ENCODE assay signal across 9 cellular contexts in the genomic region with DNA sequence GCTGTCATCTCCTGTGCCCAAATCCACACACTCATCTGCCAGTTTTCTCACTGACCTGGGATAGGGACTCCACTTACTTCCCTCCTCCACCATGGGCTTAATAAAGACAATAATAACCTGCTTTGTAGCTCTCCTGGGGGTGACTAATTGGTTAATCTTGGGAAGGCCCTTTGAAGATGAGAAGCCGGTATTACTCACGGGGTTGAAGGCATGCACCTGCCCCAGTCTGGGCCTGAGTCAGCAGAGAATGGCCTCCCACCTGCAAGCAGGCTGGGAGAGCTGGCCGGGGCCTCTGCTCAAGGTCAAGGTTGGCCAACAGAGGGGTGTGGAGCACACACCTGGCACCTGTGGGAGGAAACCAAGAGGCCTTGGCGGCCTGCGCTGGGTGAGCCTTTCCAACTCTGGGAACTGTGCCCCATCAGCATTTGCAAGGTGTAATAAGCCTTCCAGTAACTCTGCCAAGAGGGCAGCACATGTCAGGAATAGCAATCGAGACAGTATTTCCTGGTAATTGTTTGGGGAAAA. TPM values are rescaled to one million over a fixed set of nuclear protein-coding genes. Genes with fewer than 3 reads are reported as not detected.
DNase-seq lines count a peak whose midpoint lies in the region; ATAC-seq, FAIRE-seq and TF ChIP-seq lines count a peak whose summit lies in the region.
"Had no signal": no experiment of that assay in that cellular context is flagged by ENCODE, and none has a peak within 500 bp of the region (broad histone marks: within the 10 kb centered on the region; RNA-seq: fewer than 3 reads in every experiment).

No MANE protein-coding gene starts in this region.

- no peak overlapping the region for H3K27ac Mint-ChIP-seq in activated naive CD8-positive, alpha-beta T cell treated with anti-CD3 and anti-CD28 coated beads, Interleukin-2, amount 50 U/mL, for 24 hours
- H3K27ac Mint-ChIP-seq in activated naive CD8-positive, alpha-beta T cell treated with anti-CD3 and anti-CD28 coated beads for 36 hours: no peak overlapping the region

- POLR2A ChIA-PET in Panc1 (lab: Charles Lee): no interaction called here

- no peaks in the 10 kb centered on the region for H3K36me3 ChIP-seq in Panc1 (ENCODE audit: control insufficient read depth, insufficient read depth, low read length)
- H3K36me3 ChIP-seq in kidney epithelial cell (ENCODE audit: control insufficient read depth, insufficient read depth, low read length): no peaks in the 10 kb centered on the region
- H3K36me3 ChIP-seq in tibial nerve: no peaks in the 10 kb centered on the region

- DNase-seq in activated naive CD8-positive, alpha-beta T cell treated with anti-CD3 and anti-CD28 coated beads, Interleukin-2, amount 50 U/mL, for 24 hours: peak; percentile 27
- DNase-seq in activated naive CD8-positive, alpha-beta T cell treated with anti-CD3 and anti-CD28 coated beads for 36 hours: no peak
- no peak for DNase-seq in Panc1 (ENCODE audit: low read depth, low spot score)
- DNase-seq in kidney epithelial cell (ENCODE audit: low read depth): peak; percentile 95
- DNase-seq in tibial nerve (ENCODE audit: low spot score in 2 of 2): no peak
- no peak for DNase-seq in H54 (ENCODE audit: insufficient read length, low spot score)
- no peak for DNase-seq in NOMO-1 treated with dmso at 0.1 percent for 144 hours (lab: John Stamatoyannopoulos, UW; ENCODE audit: unreplicated experiment)

- CTCF ChIA-PET in Panc1 (lab: Charles Lee): interaction anchor here (0.7 kb wide), 1 partner anchor 14 kb away, joined by 3 read pairs; no protein-coding TSS in a partner anchor

- no peak overlapping the region for H3K4me3 Mint-ChIP-seq in activated naive CD8-positive, alpha-beta T cell treated with anti-CD3 and anti-CD28 coated beads, Interleukin-2, amount 50 U/mL, for 24 hours
- H3K4me3 Mint-ChIP-seq in activated naive CD8-positive, alpha-beta T cell treated with anti-CD3 and anti-CD28 coated beads for 36 hours: no peak overlapping the region
- H3K4me3 Mint-ChIP-seq: brain had no signal

- peak overlapping the region; percentile 100 for H3K27ac ChIP-seq in Panc1 (ENCODE audit: low read length)
- H3K27ac ChIP-seq in tibial nerve: peak overlapping the region in 3 of 4 donors; percentile 61 to 69 (median 66)

- intact Hi-C loops in Panc1 (cut with micrococcal nuclease; ENCODE audit: unreplicated experiment): loop anchor here (5.0 to 10.0 kb wide), 2 partner anchors 205 to 467 kb away; partner anchors contain the start of gene IRF2BP2

- no peak for TF ChIP-seq EP300 in tibial nerve (IDR thresholded peaks at IDR 0.05)

- H3K9me3 Mint-ChIP-seq in activated naive CD8-positive, alpha-beta T cell treated with anti-CD3 and anti-CD28 coated beads, Interleukin-2, amount 50 U/mL, for 24 hours: no peaks in the 10 kb centered on the region
- H3K9me3 Mint-ChIP-seq in activated naive CD8-positive, alpha-beta T cell treated with anti-CD3 and anti-CD28 coated beads for 36 hours: no peaks in the 10 kb centered on the region
- H3K9me3 Mint-ChIP-seq: brain had no signal

- no peaks in the 10 kb centered on the region for H3K27me3 ChIP-seq in Panc1 (ENCODE audit: control insufficient read depth, insufficient read depth, low read length)
- H3K27me3 ChIP-seq in kidney epithelial cell (ENCODE audit: control insufficient read depth, insufficient read depth, low read length): no peaks in the 10 kb centered on the region
- H3K27me3 ChIP-seq in tibial nerve: no peaks in the 10 kb centered on the region

- TF ChIP-seq CTCF in Panc1 (IDR thresholded peaks at IDR 0.05) (no peak), kidney epithelial cell (IDR thresholded peaks at IDR 0.05; ENCODE audit: insufficient read depth, low read length, poor library complexity, severe bottlenecking) (no peak), tibial nerve (IDR thresholded peaks at IDR 0.05) (no peak)

- FAIRE-seq in H54 (lab: Jason Lieb, UNC): no peak

- H3K9me3 ChIP-seq in Panc1 (ENCODE audit: control insufficient read depth, insufficient read depth, low read depth, low read length) (no peaks in the 10 kb centered on the region), tibial nerve (no peaks in the 10 kb centered on the region)

- 68 to 77% methylated on average over 4 to 6 of the region's 6 CpGs for WGBS in tibial nerve, 2 donors

- H3K27me3 Mint-ChIP-seq in activated naive CD8-positive, alpha-beta T cell treated with anti-CD3 and anti-CD28 coated beads, Interleukin-2, amount 50 U/mL, for 24 hours: peaks cover 2% of the 10 kb centered on the region
- no peaks in the 10 kb centered on the region for H3K27me3 Mint-ChIP-seq in activated naive CD8-positive, alpha-beta T cell treated with anti-CD3 and anti-CD28 coated beads for 36 hours
- H3K27me3 Mint-ChIP-seq: brain had no signal

- no peak for ATAC-seq in activated naive CD8-positive, alpha-beta T cell treated with anti-CD3 and anti-CD28 coated beads, Interleukin-2, amount 50 U/mL, for 24 hours
- ATAC-seq in Panc1 (no peak), HG03175 (IDR thresholded peaks at IDR 0.05; ENCODE audit: unreplicated experiment) (no peak)

- H3K36me3 Mint-ChIP-seq in activated naive CD8-positive, alpha-beta T cell treated with anti-CD3 and anti-CD28 coated beads, Interleukin-2, amount 50 U/mL, for 24 hours (ENCODE audit: low read depth): no peaks in the 10 kb centered on the region
- H3K36me3 Mint-ChIP-seq in activated naive CD8-positive, alpha-beta T cell treated with anti-CD3 and anti-CD28 coated beads for 36 hours: no peaks in the 10 kb centered on the region
- H3K36me3 Mint-ChIP-seq: brain had no signal

- peaks cover 50% of the 10 kb centered on the region for H3K4me1 ChIP-seq in Panc1 (ENCODE audit: control insufficient read depth, insufficient read depth, low read length)
- peaks cover 0 to 90% (median 59%) of the 10 kb centered on the region in 4 donors for H3K4me1 ChIP-seq in tibial nerve

- H3K4me3 ChIP-seq in Panc1 (ENCODE audit: low read depth in 2 of 2, low read length in 2 of 2): no peak overlapping the region
- H3K4me3 ChIP-seq in kidney epithelial cell (ENCODE audit: low read depth, low read length): no peak overlapping the region
- H3K4me3 ChIP-seq in tibial nerve: no peak overlapping the region

- in situ Hi-C loops in Panc1 (cut with HindIII; ENCODE audit: low pct_unique_long_range_greater_than_20kb, low sequenced_read_pairs): loop anchor here (10.0 kb wide), 2 partner anchors 125 to 335 kb away; no protein-coding TSS in a partner anchor

- no TSS peak for BruUV-seq in Panc1 (replicated peaks; lab: Mats Ljungman, UMichigan)

- TF ChIP-seq POLR2A in tibial nerve (IDR thresholded peaks at IDR 0.05) (no peak), H54 (IDR thresholded peaks at IDR 0.05; ENCODE audit: low read depth, low read length) (no peak)

- peaks cover 38% of the 10 kb centered on the region for H3K4me1 Mint-ChIP-seq in activated naive CD8-positive, alpha-beta T cell treated with anti-CD3 and anti-CD28 coated beads, Interleukin-2, amount 50 U/mL, for 24 hours
- peaks cover 45% of the 10 kb centered on the region for H3K4me1 Mint-ChIP-seq in activated naive CD8-positive, alpha-beta T cell treated with anti-CD3 and anti-CD28 coated beads for 36 hours

RNA-seq across cellular contexts. Expression of gene TOMM20, which starts 49.1 kb away (rescaled TPM):
- 100 to 1,000 TPM; 131 to 150 TPM for total RNA-seq in activated naive CD8-positive, alpha-beta T cell treated with anti-CD3 and anti-CD28 coated beads for 36 hours
- total RNA-seq in Panc1 (2021; ENCODE audit: unreplicated experiment) (101 TPM), kidney epithelial cell (128 and 139 TPM in 2 replicates), tibial nerve (100 to 1,000 TPM in 1 of 4 donors, 10 to 100 TPM in 3; 57.6 to 105 (median 83.1) TPM)
- 73.5 TPM for polyA plus RNA-seq in Panc1 (2012; ENCODE audit: insufficient read length)

Comparison
In these comparisons a context has a peak if more than half of its experiments do, and no peak if none do; other contexts are left out.
1. DNase-seq: peak in activated naive CD8-positive, alpha-beta T cell treated with anti-CD3 and anti-CD28 coated beads, Interleukin-2, amount 50 U/mL, for 24 hours (single experiment) and kidney epithelial cell (single experiment); none in activated naive CD8-positive, alpha-beta T cell treated with anti-CD3 and anti-CD28 coated beads for 36 hours (single experiment), Panc1 (single experiment), tibial nerve (0 of 2), H54 (single experiment) and NOMO-1 treated with dmso at 0.1 percent for 144 hours (single experiment).